Comparison of ENCODE assay signal across 11 cellular contexts in the genomic region with DNA sequence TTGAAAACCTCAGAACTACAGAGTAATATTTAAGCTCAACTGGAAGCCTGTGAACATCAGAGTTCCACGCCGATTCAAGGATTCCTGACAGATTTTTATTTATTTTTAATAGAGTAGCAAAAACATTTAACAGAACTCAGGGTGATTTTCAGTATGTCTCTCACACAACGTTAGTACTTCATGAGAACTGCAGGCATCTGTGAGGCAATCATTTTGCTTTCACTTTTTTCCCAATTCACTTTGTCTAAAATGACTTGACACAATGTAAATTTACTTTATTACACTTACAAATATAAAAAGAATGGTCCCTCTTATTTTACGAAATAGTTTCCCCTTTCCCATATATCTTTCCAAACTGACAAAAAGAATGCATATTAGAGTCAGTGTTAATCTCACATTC.
"Had no signal": no experiment of that assay in that cellular context is flagged by ENCODE, and none has a peak within 500 bp of the region (broad histone marks: within the 10 kb centered on the region; RNA-seq: fewer than 3 reads in every experiment).

No MANE protein-coding gene starts in this region.

- H3K9me3 ChIP-seq: left ventricle myocardium inferior, neutrophil, psoas muscle had no signal

- H3K4me1 ChIP-seq: left ventricle myocardium inferior, psoas muscle had no signal

- H3K36me3 ChIP-seq: left ventricle myocardium inferior, neutrophil had no signal

- DNase-seq: activated CD4-positive, alpha-beta T cell treated with anti-CD3 and anti-CD28 coated beads, Interleukin-2, amount 50 U/mL, for 4 hours; activated naive CD4-positive, alpha-beta T cell treated with anti-CD3 and anti-CD28 coated beads, Interleukin-2, amount 10 ng/mL, durations not matched to agents 7 days and 5 days; central memory CD4-positive, alpha-beta T cell; cortex of kidney; effector CD8-positive, alpha-beta T cell; left ventricle myocardium inferior; naive thymus-derived CD8-positive, alpha-beta T cell; psoas muscle; stimulated activated CD4-positive, alpha-beta T cell treated with anti-CD3 and anti-CD28 coated beads, Interleukin-1b, Interleukin-23, amount 100 ng/mL, for 48 hours; stimulated activated naive CD8-positive, alpha-beta T cell treated with anti-CD3 and anti-CD28 coated beads, Interleukin-15, amount 100 ng/mL, for 72 hours had no signal

- H3K27ac ChIP-seq: left ventricle myocardium inferior, neutrophil, psoas muscle had no signal

- H3K27me3 ChIP-seq: neutrophil had no signal

- H3K4me3 ChIP-seq: left ventricle myocardium inferior, psoas muscle had no signal
